Comparison of ENCODE assay signal across 11 cellular contexts in the genomic region with DNA sequence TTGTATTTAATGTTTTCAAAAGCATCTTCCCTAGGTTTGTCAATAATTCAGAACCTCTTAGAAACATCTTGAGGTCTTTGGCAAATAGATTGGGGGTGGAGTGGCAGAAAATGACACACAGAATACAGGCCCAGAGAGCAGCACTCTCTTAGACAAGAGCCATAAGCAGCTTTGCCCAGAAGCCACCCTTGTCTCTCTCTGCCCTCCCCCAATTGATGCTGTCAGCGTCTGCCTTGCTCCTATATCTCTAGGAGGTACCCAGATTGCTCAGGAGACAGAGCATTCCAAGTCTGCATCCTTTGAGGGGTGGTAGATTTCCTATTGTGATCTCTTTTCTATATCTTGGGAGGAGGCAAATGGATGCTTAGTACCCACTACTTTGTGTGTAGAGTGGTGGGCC. TPM values are rescaled to one million over a fixed set of nuclear protein-coding genes. Genes with fewer than 3 reads are reported as not detected.
DNase-seq lines count a peak whose midpoint lies in the region; ATAC-seq and TF ChIP-seq lines count a peak whose summit lies in the region.
"Had no signal": no experiment of that assay in that cellular context is flagged by ENCODE, and none has a peak within 500 bp of the region (broad histone marks: within the 10 kb centered on the region; RNA-seq: fewer than 3 reads in every experiment).

No MANE protein-coding gene starts in this region.

- TF ChIP-seq CTCF in esophagus squamous epithelium (IDR thresholded peaks at IDR 0.05) (no peak), osteocyte (IDR thresholded peaks at IDR 0.05) (no peak)

- H3K4me1 ChIP-seq in ACC112 (ENCODE audit: control insufficient read depth, insufficient read depth, low read length, unreplicated experiment) (peaks cover 50% of the 10 kb centered on the region), esophagus squamous epithelium (peaks cover 4 to 59% (median 25%) of the 10 kb centered on the region in 3 donors)

- peak; percentile 62 for DNase-seq in NCI-H526 treated with DMSO at 0.1 percent for 48 hours (lab: John Stamatoyannopoulos, UW)
- no peak for DNase-seq in esophagus squamous epithelium (lab: John Stamatoyannopoulos, UW)
- DNase-seq in osteocyte (ENCODE audit: extremely low spot score, unreplicated experiment) = no peak
- no peak for DNase-seq in NCI-H446 treated with DMSO at 0.1 percent for 48 hours (lab: John Stamatoyannopoulos, UW)
- no peak for DNase-seq in activated effector memory CD4-positive, alpha-beta T cell treated with anti-CD3 and anti-CD28 coated beads, Interleukin-2, amount 50 U/mL, for 16 hours
- DNase-seq: activated T-cell treated with anti-CD3 and anti-CD28 coated beads, Interleukin-2, amount 50 U/mL, for 24 hours; NCI-H2029 treated with DMSO at 0.1 percent for 48 hours had no signal

- H3K36me3 ChIP-seq in ACC112 (ENCODE audit: insufficient read depth, low read length) (peaks cover under 1% of the 10 kb centered on the region; the same call in 1 of the 2 replicates), esophagus squamous epithelium (no peaks in the 10 kb centered on the region)

- H3K4me3 ChIP-seq in ACC112 (ENCODE audit: low read depth, low read length) (peak overlapping the region; percentile 83), esophagus squamous epithelium (peak overlapping the region in 3 of 4 donors; percentile 62 to 82 (median 71))

- H3K79me2 ChIP-seq in ACC112 (ENCODE audit: control insufficient read depth, insufficient read depth, low read length, unreplicated experiment) = peaks cover 48% of the 10 kb centered on the region

- H3K4me1 Mint-ChIP-seq in osteocyte (ENCODE audit: unreplicated experiment) = peaks cover 67% of the 10 kb centered on the region

- H3K9me3 Mint-ChIP-seq in osteocyte (ENCODE audit: unreplicated experiment) = peaks cover 4% of the 10 kb centered on the region

- H3K27me3 ChIP-seq in ACC112 (ENCODE audit: insufficient read depth, low read length) (no peaks in the 10 kb centered on the region), esophagus squamous epithelium (no peaks in the 10 kb centered on the region)

- no peak for TF ChIP-seq POLR2A in esophagus squamous epithelium (IDR thresholded peaks at IDR 0.05)

- peaks cover 0 to 6% (median 0%) of the 10 kb centered on the region in 3 donors for H3K9me3 ChIP-seq in esophagus squamous epithelium

- H3K36me3 Mint-ChIP-seq in osteocyte (ENCODE audit: unreplicated experiment) = peaks cover 30% of the 10 kb centered on the region

- intact Hi-C loops in esophagus squamous epithelium (cut with DNase I) = no loop called here

- H3K27me3 Mint-ChIP-seq in osteocyte (ENCODE audit: unreplicated experiment) = no peaks in the 10 kb centered on the region

- WGBS in esophagus squamous epithelium, 2 donors = 80 to 88% methylated on average over 1 of the region's 1 CpG

- H2AFZ ChIP-seq in ACC112 (ENCODE audit: low read length, unreplicated experiment) = peak overlapping the region; percentile 6

- peak overlapping the region; percentile 97 for H3K4me3 Mint-ChIP-seq in osteocyte (ENCODE audit: unreplicated experiment)
- H3K4me3 Mint-ChIP-seq: activated T-cell treated with anti-CD3 and anti-CD28 coated beads, Interleukin-2, amount 50 U/mL, for 24 hours; memory B cell had no signal

- peak overlapping the region; percentile 87 for H3K27ac Mint-ChIP-seq in osteocyte (ENCODE audit: unreplicated experiment)
- H3K27ac Mint-ChIP-seq: activated T-cell treated with anti-CD3 and anti-CD28 coated beads, Interleukin-2, amount 50 U/mL, for 24 hours; memory B cell had no signal

- ATAC-seq in HG03520 (IDR thresholded peaks at IDR 0.05; ENCODE audit: unreplicated experiment) (no peak), GM18867 (IDR thresholded peaks at IDR 0.05; ENCODE audit: unreplicated experiment) (no peak)

- H3K27ac ChIP-seq in ACC112 (ENCODE audit: low read depth, low read length) (peak overlapping the region; percentile 17; the same call in 1 of the 2 replicates), esophagus squamous epithelium (peak overlapping the region in 3 of 4 donors; percentile 60 to 91 (median 85))

RNA-seq across cellular contexts. Expression of a gene that starts 1.7 kb away (rescaled TPM):
- total RNA-seq in esophagus squamous epithelium (10 to 100 TPM in 1 of 4 donors, 1 to 10 TPM in 3; 2.3 to 16.0 (median 5.7) TPM), osteocyte (68.1 and 69.4 TPM in 2 replicates)
